ENCODE assay signal across 10 cellular contexts in genomic region chr5:68274847-68275700, GRCh38. TPM values are rescaled to one million over a fixed set of nuclear protein-coding genes. Genes with fewer than 3 reads are reported as not detected.
DNase-seq lines count a peak whose midpoint lies in the region; ATAC-seq, FAIRE-seq and TF ChIP-seq lines count a peak whose summit lies in the region.
"Had no signal": no experiment of that assay in that cellular context is flagged by ENCODE, and none has a peak within 500 bp of the region (broad histone marks: within the 10 kb centered on the region; RNA-seq: fewer than 3 reads in every experiment).

No MANE protein-coding gene starts in this region.

- no peak overlapping the region for H3K4me3 Mint-ChIP-seq in memory B cell

- no peak for TF ChIP-seq POLR2A in GM12892 (IDR thresholded peaks at IDR 0.05; ENCODE audit: low read depth, low read length)

- H3K79me2 ChIP-seq in Karpas-422 (ENCODE audit: low read length) (peaks cover 25% of the 10 kb centered on the region), PC-9 (ENCODE audit: low read depth) (no peaks in the 10 kb centered on the region)

- ATAC-seq in GM21381 (IDR thresholded peaks at IDR 0.05; ENCODE audit: unreplicated experiment) (peak; percentile 45), HG03460 (IDR thresholded peaks at IDR 0.05; ENCODE audit: unreplicated experiment) (peak; percentile 48), memory B cell (ENCODE audit: low read depth) (no peak), HG03457 (IDR thresholded peaks at IDR 0.05; ENCODE audit: unreplicated experiment) (no peak)

- no peaks in the 10 kb centered on the region for H3K9me3 Mint-ChIP-seq in memory B cell

- H3K4me1 Mint-ChIP-seq in memory B cell, result peaks cover 12% of the 10 kb centered on the region

- POLR2A ChIA-PET in PC-9 (lab: Charles Lee; ENCODE audit: unreplicated experiment), result no interaction called here

- H3K4me2 ChIP-seq in Karpas-422 (ENCODE audit: low read depth, low read length, poor library complexity, severe bottlenecking), result no peak overlapping the region
- H3K4me2 ChIP-seq in PC-9, result no peak overlapping the region

- no peak overlapping the region for H3K4me3 ChIP-seq in Karpas-422 (ENCODE audit: low read length)
- no peak overlapping the region for H3K4me3 ChIP-seq in PC-9
- H3K4me3 ChIP-seq: GM23248, upper lobe of left lung had no signal

- DNase-seq in GM12892 (ENCODE audit: insufficient read length), result no peak
- DNase-seq in memory B cell (ENCODE audit: low spot score in 2 of 2), result no peak
- DNase-seq in NCI-H748 treated with DMSO at 0.1 percent for 48 hours (lab: John Stamatoyannopoulos, UW), result no peak
- no peak for DNase-seq in Karpas-422
- no peak for DNase-seq in PC-9
- DNase-seq: GM23248, upper lobe of left lung had no signal

- no peaks in the 10 kb centered on the region for H3K9me2 ChIP-seq in Karpas-422 (replicated peaks; ENCODE audit: insufficient read depth, low read length)
- H3K9me2 ChIP-seq in PC-9 (ENCODE audit: insufficient read depth), result no peaks in the 10 kb centered on the region

- intact Hi-C loops in PC-9 (cut with micrococcal nuclease; ENCODE audit: unreplicated experiment), result loop anchor here (10.0 kb wide), 1 partner anchor 1970 kb away; no protein-coding TSS in a partner anchor

- peak overlapping the region; percentile 81 for H3K27ac Mint-ChIP-seq in memory B cell

- H3K27ac ChIP-seq in Karpas-422 (ENCODE audit: low read length), result no peak overlapping the region
- no peak overlapping the region for H3K27ac ChIP-seq in PC-9
- H3K27ac ChIP-seq: GM23248 had no signal

- no peak overlapping the region for H3K9ac ChIP-seq in Karpas-422 (ENCODE audit: low read length)
- H3K9ac ChIP-seq: GM23248 had no signal

- H3K27me3 Mint-ChIP-seq in memory B cell, result no peaks in the 10 kb centered on the region

- CTCF ChIA-PET in PC-9 (lab: Charles Lee), result no interaction called here

- H3K4me1 ChIP-seq in Karpas-422 (ENCODE audit: low read length) (peaks cover 8% of the 10 kb centered on the region), PC-9 (replicated peaks; ENCODE audit: insufficient read depth) (peaks cover 17% of the 10 kb centered on the region)

- BruUV-seq in PC-9 (replicated peaks; lab: Mats Ljungman, UMichigan), result no TSS peak

- no peak for TF ChIP-seq CTCF in PC-9 (conservative IDR thresholded peaks at IDR 0.05)

- no peaks in the 10 kb centered on the region for H3K9me3 ChIP-seq in Karpas-422 (ENCODE audit: low read length)
- no peaks in the 10 kb centered on the region for H3K9me3 ChIP-seq in PC-9 (ENCODE audit: insufficient read depth, low read depth)
- H3K9me3 ChIP-seq: upper lobe of left lung had no signal

- H4K20me1 ChIP-seq in Karpas-422 (ENCODE audit: insufficient read depth, low read depth, low read length) (no peaks in the 10 kb centered on the region), PC-9 (ENCODE audit: insufficient read depth) (no peaks in the 10 kb centered on the region)

- H3K27me3 ChIP-seq in Karpas-422 (ENCODE audit: low read length) (no peaks in the 10 kb centered on the region), PC-9 (ENCODE audit: insufficient read depth, low read depth) (no peaks in the 10 kb centered on the region)
- H3K27me3 ChIP-seq: upper lobe of left lung had no signal

- peaks cover 13% of the 10 kb centered on the region; the same call in 1 of the 2 replicates for H3F3A ChIP-seq in PC-9 (ENCODE audit: insufficient read depth, low read depth)

- FAIRE-seq in GM12892 (lab: Jason Lieb, UNC), result peak; percentile 76

- H2AFZ ChIP-seq in Karpas-422 (ENCODE audit: low read length), result no peak overlapping the region
- H2AFZ ChIP-seq in PC-9, result no peak overlapping the region
- H2AFZ ChIP-seq: GM23248 had no signal

- peaks cover 30% of the 10 kb centered on the region for H3K36me3 Mint-ChIP-seq in memory B cell

- no peaks in the 10 kb centered on the region; the same call in 1 of the 2 replicates for H3K36me3 ChIP-seq in Karpas-422 (ENCODE audit: insufficient read depth, low read length)
- no peaks in the 10 kb centered on the region for H3K36me3 ChIP-seq in PC-9 (ENCODE audit: low read depth)

RNA-seq across cellular contexts. Expression of gene PIK3R1, which starts 59.5 kb away (rescaled TPM):
- 20.8 TPM for polyA plus RNA-seq in GM12892 (2012; ENCODE audit: missing spikeins)
- total RNA-seq in Karpas-422 (2014; rRNA removed; shearing (Covaris generic); ENCODE audit: low replicate concordance), result 13.2 and 24.0 TPM in 2 replicates
- total RNA-seq in PC-9 (2021), result 15.1 and 15.9 TPM in 2 replicates

Comparison
In these comparisons a context has a peak if more than half of its experiments do, and no peak if none do; other contexts are left out.
1. ATAC-seq: peak in GM21381 (single experiment) and HG03460 (single experiment); none in memory B cell (single experiment) and HG03457 (single experiment).